7 cellular contexts compared by ENCODE assay signal in genomic region chr1:32650752-32651460, GRCh38. TPM values are rescaled to one million over a fixed set of nuclear protein-coding genes. Genes with fewer than 3 reads are reported as not detected.
DNase-seq lines count a peak whose midpoint lies in the region; ATAC-seq, FAIRE-seq and TF ChIP-seq lines count a peak whose summit lies in the region.

TSS of gene RBBP4 (plus strand) at chr1:32651208. CDS start at chr1:32651307, 99 bp downstream.

- H3K36me3 Mint-ChIP-seq in astrocyte (ENCODE audit: low read depth, unreplicated experiment): peaks cover 14% of the 10 kb centered on the region

- no peaks in the 10 kb centered on the region for H3K9me3 Mint-ChIP-seq in astrocyte (ENCODE audit: unreplicated experiment)

- H2AFZ ChIP-seq in astrocyte (ENCODE audit: low read depth, low read length): peak within 1 kb of the TSS; percentile 93

- TF ChIP-seq POLR2A in GM18505 (IDR thresholded peaks at IDR 0.05; ENCODE audit: borderline replicate concordance, extremely low read depth, insufficient read depth, insufficient read length): peak; percentile 76

- no peaks in the 10 kb centered on the region for H3K27me3 ChIP-seq in astrocyte (ENCODE audit: insufficient read depth, low read length)

- peaks cover 19% of the 10 kb centered on the region for H3K4me1 ChIP-seq in astrocyte (ENCODE audit: insufficient read depth, low read length)

- peak within 1 kb of the TSS; percentile 97 for H3K4me3 Mint-ChIP-seq in astrocyte (ENCODE audit: unreplicated experiment)

- peak within 1 kb of the TSS; percentile 99 for H3K4me2 ChIP-seq in astrocyte (ENCODE audit: low read length)

- peaks cover 86% of the 10 kb centered on the region for H3K79me2 ChIP-seq in astrocyte (ENCODE audit: insufficient read depth, low read length)

- no peaks in the 10 kb centered on the region for H3K9me3 ChIP-seq in astrocyte (ENCODE audit: insufficient read depth, low read depth, low read length)

- peaks cover 9% of the 10 kb centered on the region for H3K36me3 ChIP-seq in astrocyte (ENCODE audit: insufficient read depth, low read length)

- no peak for TF ChIP-seq CTCF in astrocyte (IDR thresholded peaks at IDR 0.05; ENCODE audit: insufficient read depth, low read depth, low read length)

- H3K27ac ChIP-seq in astrocyte (ENCODE audit: low read depth, low read length): peak within 1 kb of the TSS; percentile 100

- H3K4me1 Mint-ChIP-seq in astrocyte (ENCODE audit: low read depth, unreplicated experiment): peaks cover 19% of the 10 kb centered on the region

- DNase-seq in NCI-H2029 (lab: John Stamatoyannopoulos, UW) (peak; percentile 94), T-helper 22 cell (ENCODE audit: low read depth) (peak; percentile 94), astrocyte (ENCODE audit: low read depth) (peak; percentile 89), hepatic stellate cell (ENCODE audit: low spot score) (peak; percentile 99), renal cortical epithelial cell (ENCODE audit: low read depth) (peak; percentile 86)

- H3K27ac Mint-ChIP-seq in astrocyte (ENCODE audit: unreplicated experiment): peak within 1 kb of the TSS; percentile 100

- no peaks in the 10 kb centered on the region for H3K27me3 Mint-ChIP-seq in astrocyte (ENCODE audit: low read depth, unreplicated experiment)

- H4K20me1 ChIP-seq in astrocyte (ENCODE audit: insufficient read depth, low read length): peaks cover 28% of the 10 kb centered on the region

- H3K9ac ChIP-seq in astrocyte (ENCODE audit: low read length): peak within 1 kb of the TSS; percentile 100

- peak; percentile 77 for ATAC-seq in GM18505 (IDR thresholded peaks at IDR 0.05; ENCODE audit: unreplicated experiment)
- peak; percentile 74 for ATAC-seq in HG02973 (IDR thresholded peaks at IDR 0.05; ENCODE audit: unreplicated experiment)

- no peak for FAIRE-seq in astrocyte (lab: Jason Lieb, UNC)

- H3K4me3 ChIP-seq in astrocyte (ENCODE audit: insufficient read depth, low read depth, low read length): peak within 1 kb of the TSS; percentile 93

RNA-seq across cellular contexts. Expression of gene RBBP4, which starts in this region (rescaled TPM):
- total RNA-seq in astrocyte (171 and 186 TPM in 2 replicates), renal cortical epithelial cell (163 and 253 TPM in 2 replicates)

Comparison
In these comparisons a context has a peak if more than half of its experiments do, and no peak if none do; other contexts are left out.
1. Peak in every context shown above with its lines: DNase-seq, ATAC-seq, H3K4me3 ChIP-seq and H3K27ac ChIP-seq.